9 cellular contexts compared by ENCODE assay signal in genomic region chr17:35080536-35080935, GRCh38. TPM values are rescaled to one million over a fixed set of nuclear protein-coding genes. Genes with fewer than 3 reads are reported as not detected.
A peak's percentile ranks its signal among the peaks of the same experiment; 100 is the strongest.
DNase-seq lines count a peak whose midpoint lies in the region; ATAC-seq, FAIRE-seq and TF ChIP-seq lines count a peak whose summit lies in the region.
"Had no signal": no experiment of that assay in that cellular context is flagged by ENCODE, and none has a peak within 500 bp of the region (broad histone marks: within the 10 kb centered on the region; RNA-seq: fewer than 3 reads in every experiment).

No MANE protein-coding gene starts in this region.

- H3K4me3 ChIP-seq in kidney (ENCODE audit: low read length in 2 of 2) = no peak overlapping the region

- peaks cover 0 to 11% of the 10 kb centered on the region in 2 donors for H3K4me1 ChIP-seq in kidney (ENCODE audit: control insufficient read depth in 1 of 2, insufficient read depth in 1 of 2, low read depth in 1 of 2, low read length in 2 of 2)

- FAIRE-seq in kidney (lab: Jason Lieb, UNC) = no peak

- H3K9me3 ChIP-seq in kidney (ENCODE audit: control insufficient read depth in 1 of 2, low read length in 2 of 2) = no peaks in the 10 kb centered on the region

- intact Hi-C loops in kidney (cut with DNase I) = no loop called here

- H3K9ac ChIP-seq in kidney (ENCODE audit: low read length in 2 of 2) = no peak overlapping the region

- DNase-seq in OCI-M1 (lab: John Stamatoyannopoulos, UW) (peak; percentile 13), kidney (no peak), NCI-H446 (lab: John Stamatoyannopoulos, UW) (no peak), GM03348 (ENCODE audit: low spot score) (no peak), retina (no peak)
- DNase-seq: NCI-H526 had no signal

- H3K27ac ChIP-seq in kidney (ENCODE audit: low read depth in 2 of 2, low read length in 2 of 2) = peak overlapping the region; percentile 17 to 38

- peak; percentile 52 for ATAC-seq in GM18498 (IDR thresholded peaks at IDR 0.05; ENCODE audit: unreplicated experiment)
- peak; percentile 61 for ATAC-seq in GM21723 (IDR thresholded peaks at IDR 0.05; ENCODE audit: unreplicated experiment)

- no peaks in the 10 kb centered on the region for H3K36me3 ChIP-seq in kidney (ENCODE audit: control insufficient read depth in 1 of 2, insufficient read depth in 2 of 2, low read length in 2 of 2)

- no peak for TF ChIP-seq CTCF in kidney (IDR thresholded peaks at IDR 0.05; ENCODE audit: borderline replicate concordance, extremely low read depth, insufficient read depth)

RNA-seq across cellular contexts. Expression of gene RFFL, which starts 17.0 kb away (rescaled TPM):
- total RNA-seq in kidney = 29.0 TPM
- polyA plus RNA-seq in kidney (ENCODE audit: insufficient read depth, low read depth, low replicate concordance) = 15.7 TPM

RNA-seq across cellular contexts. Expression of gene RAD51D, which starts 39.1 kb away (rescaled TPM):
- total RNA-seq in kidney = 13.8 TPM
- 7.8 TPM for polyA plus RNA-seq in kidney (ENCODE audit: insufficient read depth, low read depth, low replicate concordance)

RNA-seq across cellular contexts. Expression of gene FNDC8, which starts 40.9 kb away (rescaled TPM):
- not detected for total RNA-seq in kidney
- polyA plus RNA-seq in kidney (ENCODE audit: insufficient read depth, low read depth, low replicate concordance) = not detected
- total RNA-seq: kidney epithelial cell had no signal
